In genomic region chr9:70480405-70480980, GRCh38 we compare ENCODE assay signal across 9 cellular contexts.
DNase-seq lines count a peak whose midpoint lies in the region; ATAC-seq and TF ChIP-seq lines count a peak whose summit lies in the region.
"Had no signal": no experiment of that assay in that cellular context is flagged by ENCODE, and none has a peak within 500 bp of the region (broad histone marks: within the 10 kb centered on the region; RNA-seq: fewer than 3 reads in every experiment).

No MANE protein-coding gene starts in this region.

- H3K27me3 ChIP-seq in ascending aorta (no peaks in the 10 kb centered on the region), skeletal muscle satellite cell (ENCODE audit: control insufficient read depth, insufficient read depth, low read length) (no peaks in the 10 kb centered on the region)
- H3K27me3 ChIP-seq in CD4-positive, alpha-beta memory T cell (ENCODE audit: insufficient read depth, low read length) = no peaks in the 10 kb centered on the region

- H3K4me3 Mint-ChIP-seq in CD4-positive, alpha-beta memory T cell = no peak overlapping the region
- H3K4me3 Mint-ChIP-seq: T-helper 1 cell treated with Interleukin-12 subunit alpha and Interleukin-12 subunit beta and Interleukin-4 antibody, amounts not matched to agents 30 μg/mL and 1 μg/mL, for 36 hours had no signal

- peaks cover 0 to 7% (median under 1%) of the 10 kb centered on the region in 4 donors for H3K4me1 Mint-ChIP-seq in CD4-positive, alpha-beta memory T cell

- no peaks in the 10 kb centered on the region for H3K36me3 ChIP-seq in ascending aorta
- no peaks in the 10 kb centered on the region for H3K36me3 ChIP-seq in skeletal muscle satellite cell (ENCODE audit: insufficient read depth, low read length)
- H3K36me3 ChIP-seq in CD4-positive, alpha-beta memory T cell (ENCODE audit: insufficient read depth, low read length) = no peaks in the 10 kb centered on the region

- H3K9me3 Mint-ChIP-seq in CD4-positive, alpha-beta memory T cell = no peaks in the 10 kb centered on the region
- H3K9me3 Mint-ChIP-seq: T-helper 1 cell treated with Interleukin-12 subunit alpha and Interleukin-12 subunit beta and Interleukin-4 antibody, amounts not matched to agents 30 μg/mL and 1 μg/mL, for 36 hours had no signal

- H3K4me1 ChIP-seq in ascending aorta = peaks cover 33 to 65% of the 10 kb centered on the region in 2 donors
- peaks cover 83% of the 10 kb centered on the region for H3K4me1 ChIP-seq in skeletal muscle satellite cell (ENCODE audit: control insufficient read depth, insufficient read depth, low read length)
- H3K4me1 ChIP-seq in CD4-positive, alpha-beta memory T cell (ENCODE audit: insufficient read depth, low read length) = peaks cover 7% of the 10 kb centered on the region

- H3K27ac ChIP-seq in ascending aorta = peak overlapping the region; percentile 95 to 97
- no peak overlapping the region for H3K27ac ChIP-seq in CD4-positive, alpha-beta memory T cell (ENCODE audit: low read depth, low read length)

- peak overlapping the region; percentile 92 for H3K9ac ChIP-seq in skeletal muscle satellite cell (ENCODE audit: low read depth, low read length)

- H3K4me2 ChIP-seq in skeletal muscle satellite cell (ENCODE audit: low read length) = peak overlapping the region; percentile 77

- intact Hi-C loops in ascending aorta (cut with DNase I) = loop anchor here (1.0 to 5.0 kb wide), 5 partner anchors 60 to 223 kb away; partner anchors contain the start of gene SMC5
- intact Hi-C loops in CD4-positive, alpha-beta memory T cell (cut with micrococcal nuclease) = loop anchor here (5.0 kb wide), 1 partner anchor 83 kb away; no protein-coding TSS in a partner anchor

- POLR2A ChIA-PET in CD4-positive, alpha-beta memory T cell (lab: Charles Lee; ENCODE audit: partially characterized antibody) = no interaction called here

- H3K4me3 ChIP-seq in ascending aorta (peak overlapping the region; percentile 28 to 37), skeletal muscle satellite cell (ENCODE audit: low read length) (peak overlapping the region; percentile 42)
- no peak overlapping the region for H3K4me3 ChIP-seq in CD4-positive, alpha-beta memory T cell (ENCODE audit: low read length in 2 of 2)

- DNase-seq in HT-29 (ENCODE audit: low spot score) (peak; percentile 42), ascending aorta (ENCODE audit: low spot score in 2 of 2) (peak; percentile 70 to 96), inferior parietal cortex (ENCODE audit: extremely low spot score) (peak; percentile 77), GM19238 (ENCODE audit: insufficient read length, low spot score) (no peak)
- DNase-seq in CD4-positive, alpha-beta memory T cell = no peak

- H3K9me3 ChIP-seq in ascending aorta (no peaks in the 10 kb centered on the region), skeletal muscle satellite cell (replicated peaks; ENCODE audit: low read length) (no peaks in the 10 kb centered on the region)
- H3K9me3 ChIP-seq in CD4-positive, alpha-beta memory T cell (ENCODE audit: control insufficient read depth in 1 of 2, low read length in 2 of 2) = no peaks in the 10 kb centered on the region

- CTCF ChIA-PET in CD4-positive, alpha-beta memory T cell (lab: Charles Lee; ENCODE audit: partially characterized antibody) = interaction anchor here (0.8 to 2.3 kb wide), 4 partner anchors 7 to 122 kb away, joined by 3 to 8 read pairs (median 5); no protein-coding TSS in a partner anchor

- H3K27me3 Mint-ChIP-seq in CD4-positive, alpha-beta memory T cell = peaks cover 0 to 6% of the 10 kb centered on the region in 2 donors

- peak overlapping the region in 1 of 7 donors; percentile 39 for H3K27ac Mint-ChIP-seq in CD4-positive, alpha-beta memory T cell
- H3K27ac Mint-ChIP-seq: T-helper 1 cell treated with Interleukin-12 subunit alpha and Interleukin-12 subunit beta and Interleukin-4 antibody, amounts not matched to agents 30 μg/mL and 1 μg/mL, for 36 hours had no signal

- no peaks in the 10 kb centered on the region for H3K36me3 Mint-ChIP-seq in CD4-positive, alpha-beta memory T cell

- TF ChIP-seq CTCF in ascending aorta (IDR thresholded peaks at IDR 0.05) = no peak

- ATAC-seq in HG02678 (IDR thresholded peaks at IDR 0.05; ENCODE audit: unreplicated experiment) = no peak
- ATAC-seq in GM18502 (IDR thresholded peaks at IDR 0.05; ENCODE audit: poor library complexity, unreplicated experiment) = no peak

Comparison
In these comparisons a context has a peak if more than half of its experiments do, and no peak if none do; other contexts are left out.
1. DNase-seq: peak in HT-29 (single experiment), ascending aorta (2 of 2) and inferior parietal cortex (single experiment); none in CD4-positive, alpha-beta memory T cell (0 of 5) and GM19238 (single experiment).
2. H3K4me3 ChIP-seq: peak in ascending aorta (2 of 2) and skeletal muscle satellite cell (single experiment); none in CD4-positive, alpha-beta memory T cell (0 of 2).